ENCODE assay signal across 17 cellular contexts in the genomic region with DNA sequence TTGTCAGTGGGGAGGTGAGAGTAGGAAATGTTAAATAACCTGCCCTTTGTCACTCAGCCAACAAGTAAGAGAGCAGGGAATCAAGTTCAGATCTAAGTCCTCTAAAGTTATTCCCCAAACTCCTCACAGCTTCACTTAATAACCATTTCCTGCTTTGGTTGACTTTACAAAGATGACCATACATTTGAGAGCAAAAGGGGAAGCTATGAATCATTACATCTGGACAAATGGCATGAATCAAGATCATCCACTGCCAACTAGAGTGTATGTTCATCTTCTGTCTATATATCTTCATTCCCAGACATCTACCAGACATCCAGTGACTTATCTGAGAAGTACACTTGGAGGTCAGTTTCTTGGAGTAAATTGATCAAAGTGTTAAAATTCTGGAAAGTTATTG. TPM values are rescaled to one million over a fixed set of nuclear protein-coding genes. Genes with fewer than 3 reads are reported as not detected.
DNase-seq lines count a peak whose midpoint lies in the region; FAIRE-seq and TF ChIP-seq lines count a peak whose summit lies in the region.
"Had no signal": no experiment of that assay in that cellular context is flagged by ENCODE, and none has a peak within 500 bp of the region (broad histone marks: within the 10 kb centered on the region; RNA-seq: fewer than 3 reads in every experiment).

No MANE protein-coding gene starts in this region.

- no peaks in the 10 kb centered on the region for H4K20me1 ChIP-seq in astrocyte (ENCODE audit: insufficient read depth, low read length)

- H3K36me3 ChIP-seq in astrocyte (ENCODE audit: insufficient read depth, low read length): no peaks in the 10 kb centered on the region

- no peak for TF ChIP-seq CTCF in astrocyte (IDR thresholded peaks at IDR 0.05; ENCODE audit: insufficient read depth, low read depth, low read length)

- H3K4me2 ChIP-seq in astrocyte (ENCODE audit: low read length): peak overlapping the region; percentile 18

- H3K4me3 ChIP-seq in astrocyte (ENCODE audit: insufficient read depth, low read depth, low read length): no peak overlapping the region

- H3K4me1 ChIP-seq in astrocyte (ENCODE audit: insufficient read depth, low read length): peaks cover 5% of the 10 kb centered on the region

- H3K9ac ChIP-seq in astrocyte (ENCODE audit: low read length): no peak overlapping the region

- no peaks in the 10 kb centered on the region for H3K27me3 Mint-ChIP-seq in astrocyte (ENCODE audit: low read depth, unreplicated experiment)
- H3K27me3 Mint-ChIP-seq: CD4-positive, alpha-beta memory T cell had no signal

- H3K9me3 ChIP-seq in astrocyte (ENCODE audit: insufficient read depth, low read depth, low read length): no peaks in the 10 kb centered on the region

- H3K9me3 Mint-ChIP-seq in astrocyte (ENCODE audit: unreplicated experiment): peaks cover 3% of the 10 kb centered on the region

- H2AFZ ChIP-seq in astrocyte (ENCODE audit: low read depth, low read length): no peak overlapping the region

- no peaks in the 10 kb centered on the region for H3K36me3 Mint-ChIP-seq in astrocyte (ENCODE audit: low read depth, unreplicated experiment)

- H3K27me3 ChIP-seq in astrocyte (ENCODE audit: insufficient read depth, low read length): no peaks in the 10 kb centered on the region

- DNase-seq in EH (ENCODE audit: low read depth) (peak; percentile 77), M059J (ENCODE audit: low read depth) (peak; percentile 66), astrocyte (ENCODE audit: low read depth) (peak; percentile 61), foreskin melanocyte (peak; percentile 44), NCI-H2171 treated with DMSO at 0.1 percent for 48 hours (lab: John Stamatoyannopoulos, UW) (no peak), mesenteric fat pad (ENCODE audit: low spot score) (no peak)
- DNase-seq in activated CD4-positive, alpha-beta T cell treated with anti-CD3 and anti-CD28 coated beads, Interleukin-2, amount 50 U/mL, for 1 hour: no peak
- no peak for DNase-seq in effector CD4-positive, alpha-beta T cell
- DNase-seq: activated CD4-positive, alpha-beta T cell treated with anti-CD3 and anti-CD28 coated beads, Interleukin-2, amount 50 U/mL, for 4 hours; activated naive CD4-positive, alpha-beta T cell treated with anti-CD3 and anti-CD28 coated beads, Interleukin-2, amount 50 U/mL, for 16 hours; activated T-cell treated with anti-CD3 and anti-CD28 coated beads, Interleukin-2, amount 50 U/mL, for 1 hour; CD4-positive, alpha-beta memory T cell; DND-41; glutamatergic neuron; NCI-H748 treated with DMSO at 0.1 percent for 48 hours had no signal

- peaks cover 6% of the 10 kb centered on the region for H3K4me1 Mint-ChIP-seq in astrocyte (ENCODE audit: low read depth, unreplicated experiment)
- H3K4me1 Mint-ChIP-seq: CD4-positive, alpha-beta memory T cell had no signal

- FAIRE-seq in astrocyte (lab: Jason Lieb, UNC): peak; percentile 68

- no peaks in the 10 kb centered on the region for H3K79me2 ChIP-seq in astrocyte (ENCODE audit: insufficient read depth, low read length)

- no peak overlapping the region for H3K27ac ChIP-seq in astrocyte (ENCODE audit: low read depth, low read length)
- H3K27ac ChIP-seq: VCaP had no signal

- no peak overlapping the region for H3K27ac Mint-ChIP-seq in astrocyte (ENCODE audit: unreplicated experiment)
- H3K27ac Mint-ChIP-seq: dendritic cell treated with granulocyte-macrophage colony-stimulating factor and Interleukin-4, amounts not matched to agents 40 ng/mL and 50 ng/mL, for 4 days had no signal

- H3K4me3 Mint-ChIP-seq in astrocyte (ENCODE audit: unreplicated experiment): no peak overlapping the region
- H3K4me3 Mint-ChIP-seq: CD4-positive, alpha-beta memory T cell; dendritic cell treated with granulocyte-macrophage colony-stimulating factor and Interleukin-4, amounts not matched to agents 40 ng/mL and 50 ng/mL, for 4 days had no signal

RNA-seq across cellular contexts. Expression of a gene that starts 15.1 kb away (rescaled TPM):
- total RNA-seq in M059J (2014; rRNA removed; shearing (Covaris generic)): 7.6 and 14.6 TPM in 2 replicates
- total RNA-seq in astrocyte: 17.0 and 21.2 TPM in 2 replicates
- total RNA-seq in mesenteric fat pad: 13.2 TPM

Comparison
In these comparisons a context has a peak if more than half of its experiments do, and no peak if none do; other contexts are left out.
1. DNase-seq: peak in EH (single experiment), M059J (single experiment), astrocyte (single experiment) and foreskin melanocyte (single experiment); none in activated CD4-positive, alpha-beta T cell treated with anti-CD3 and anti-CD28 coated beads, Interleukin-2, amount 50 U/mL, for 1 hour (single experiment), NCI-H2171 treated with DMSO at 0.1 percent for 48 hours (single experiment), mesenteric fat pad (single experiment) and effector CD4-positive, alpha-beta T cell (single experiment).